Comparison of ENCODE assay signal across 31 cellular contexts in the genomic region with DNA sequence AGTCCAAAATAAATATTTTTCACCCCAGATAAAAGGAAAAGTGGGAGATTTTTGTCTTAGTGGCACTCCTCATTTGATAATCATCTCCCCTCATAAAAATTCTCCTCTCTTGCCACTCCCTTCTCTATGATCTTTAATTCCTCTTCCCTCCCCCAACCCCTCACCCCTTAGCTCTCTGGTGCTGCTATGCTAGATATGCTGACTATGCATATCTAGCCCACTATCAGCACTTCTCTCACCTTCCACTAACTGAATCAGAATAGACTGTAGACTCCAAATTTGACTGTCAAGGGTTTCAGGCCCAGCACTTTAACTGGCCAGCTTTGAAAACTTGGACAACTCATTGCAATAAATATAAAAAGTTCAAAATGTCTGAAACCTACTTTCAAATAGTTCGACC.
"Had no signal": no experiment of that assay in that cellular context is flagged by ENCODE, and none has a peak within 500 bp of the region (broad histone marks: within the 10 kb centered on the region; RNA-seq: fewer than 3 reads in every experiment).

No MANE protein-coding gene starts in this region.

- DNase-seq: activated B cell treated with CpG ODN at 0.5 μM for 24 hours; activated CD4-positive, alpha-beta memory T cell treated with anti-CD3 and anti-CD28 coated beads for 36 hours; activated CD4-positive, alpha-beta T cell treated with anti-CD3 and anti-CD28 coated beads for 4 hours; activated CD4-positive, alpha-beta T cell treated with anti-CD3 and anti-CD28 coated beads, Interleukin-2, amount 10 ng/mL, durations not matched to agents 24 days and 14 days; activated CD4-positive, alpha-beta T cell treated with anti-CD3 and anti-CD28 coated beads, Interleukin-2, amount 50 U/mL, for 1 hour; activated CD4-positive, alpha-beta T cell treated with anti-CD3 and anti-CD28 coated beads, Interleukin-2, amount 50 U/mL, for 4 hours; activated CD4-positive, CD25-positive, alpha-beta regulatory T cell treated with anti-CD3 and anti-CD28 coated beads, Interleukin-2, amount 50 U/mL, for 72 hours; activated CD8-positive, alpha-beta memory T cell treated with anti-CD3 and anti-CD28 coated beads, Interleukin-2, amount 50 U/mL, for 4 hours; activated CD8-positive, alpha-beta T cell treated with anti-CD3 and anti-CD28 coated beads for 36 hours; activated effector memory CD4-positive, alpha-beta T cell treated with Interleukin-2 at 50 U/mL for 16 hours; activated gamma-delta T cell; activated naive CD4-positive, alpha-beta T cell treated with anti-CD3 and anti-CD28 coated beads, Interleukin-2, amount 10 ng/mL, durations not matched to agents 7 days and 5 days; activated naive CD4-positive, alpha-beta T cell treated with Interleukin-2 at 50 U/mL for 16 hours; activated naive CD8-positive, alpha-beta T cell treated with anti-CD3 and anti-CD28 coated beads, Interleukin-2, amount 10 ng/mL, durations not matched to agents 7 days and 5 days; activated naive CD8-positive, alpha-beta T cell treated with anti-CD3 and anti-CD28 coated beads, Interleukin-2, amount 50 U/mL, for 24 hours; activated T-cell treated with anti-CD3 and anti-CD28 coated beads for 4 hours; activated T-cell treated with anti-CD3 and anti-CD28 coated beads, Interleukin-2, amount 50 U/mL, for 1 hour; activated T-cell treated with anti-CD3 and anti-CD28 coated beads, Interleukin-2, amount 50 U/mL, for 4 hours; activated T-cell treated with anti-CD3 and anti-CD28 coated beads, Interleukin-2, amount 50 U/mL, for 72 hours; amygdala; anterior cingulate cortex; caudate nucleus; cerebellar nuclear complex; T-helper 2 cell; T-helper 9 cell had no signal

- H3K36me3 ChIP-seq: ascending aorta, cardiac muscle cell had no signal

- H3K4me1 ChIP-seq: ascending aorta had no signal

- H3K27ac ChIP-seq: ascending aorta, cardiac muscle cell, VCaP had no signal

- H3K27me3 ChIP-seq: ascending aorta, cardiac muscle cell had no signal

- FAIRE-seq: bronchial epithelial cell, TTC549 had no signal

- ATAC-seq: activated CD8-positive, alpha-beta T cell treated with anti-CD3 and anti-CD28 coated beads for 36 hours; activated naive CD8-positive, alpha-beta T cell treated with anti-CD3 and anti-CD28 coated beads, Interleukin-2, amount 50 U/mL, for 24 hours; activated T-cell treated with anti-CD3 and anti-CD28 coated beads, Interleukin-2, amount 50 U/mL, for 4 hours; activated T-cell treated with anti-CD3 and anti-CD28 coated beads, Interleukin-2, amount 50 U/mL, for 72 hours; activated T-helper 17 cell treated with anti-CD3 and anti-CD28 coated beads, Interleukin-2, amount 50 U/mL, for 72 hours had no signal

- H3K4me3 ChIP-seq: ascending aorta, cardiac muscle cell had no signal
